ENCODE assay signal across 4 cellular contexts in genomic region chr20:23139984-23140383, GRCh38. TPM values are rescaled to one million over a fixed set of nuclear protein-coding genes. Genes with fewer than 3 reads are reported as not detected.
"Had no signal": no experiment of that assay in that cellular context is flagged by ENCODE, and none has a peak within 500 bp of the region (broad histone marks: within the 10 kb centered on the region; RNA-seq: fewer than 3 reads in every experiment).

No MANE protein-coding gene starts in this region.

RNA-seq across cellular contexts. Expression of gene CD93, which starts 53.9 kb away (rescaled TPM):
- total RNA-seq: HT-29, OCI-LY7, PC-3, SJSA1 had no signal
